24 cellular contexts compared by ENCODE assay signal in the genomic region with DNA sequence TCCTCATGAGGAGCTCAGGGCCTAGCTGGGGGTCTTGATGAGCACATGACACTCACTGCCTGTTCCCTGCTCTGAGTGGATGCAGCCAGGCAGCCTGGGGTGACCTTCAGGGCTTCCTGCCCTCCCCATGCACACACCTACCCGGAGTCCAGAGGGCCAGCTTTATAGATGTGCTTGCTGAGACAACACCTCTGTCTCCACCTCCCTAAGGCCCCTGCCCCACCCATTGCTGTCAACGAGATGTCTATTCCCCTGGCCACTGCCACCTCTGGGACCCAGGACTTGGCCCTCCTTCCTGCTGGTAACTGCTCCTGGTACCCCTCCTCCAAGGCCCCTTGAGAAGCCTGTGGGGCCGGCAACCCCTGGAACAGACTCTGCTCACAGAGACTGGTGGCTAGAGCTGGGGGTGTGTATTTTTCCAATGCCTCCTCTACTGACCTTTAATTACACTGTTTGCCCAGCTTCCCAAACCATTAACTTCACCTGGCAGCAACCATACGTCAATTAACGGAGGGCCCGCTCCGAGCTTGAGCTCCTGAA.
A peak's percentile ranks its signal among the peaks of the same experiment; 100 is the strongest.
DNase-seq lines count a peak whose midpoint lies in the region; ATAC-seq, FAIRE-seq and TF ChIP-seq lines count a peak whose summit lies in the region.
"Had no signal": no experiment of that assay in that cellular context is flagged by ENCODE, and none has a peak within 500 bp of the region (broad histone marks: within the 10 kb centered on the region; RNA-seq: fewer than 3 reads in every experiment).

No MANE protein-coding gene starts in this region.

- TF ChIP-seq EP300 in K562 (IDR thresholded peaks at IDR 0.05; ENCODE audit: low read length) (no peak), transverse colon (IDR thresholded peaks at IDR 0.05; ENCODE audit: low read depth) (no peak)

- no peak overlapping the region for H3K4me3 Mint-ChIP-seq in stimulated activated memory B cell treated with anti-CD40 and anti-IgM and Interleukin-4, amounts not matched to agents 10 μg/mL and 1 μg/mL and 100 μg/mL, for 72 hours
- H3K4me3 Mint-ChIP-seq: activated B cell treated with CpG ODN at 0.5 μM for 24 hours; activated CD8-positive, alpha-beta T cell treated with anti-CD3 and anti-CD28 coated beads for 36 hours; activated naive CD8-positive, alpha-beta T cell; activated T-cell treated with anti-CD3 and anti-CD28 coated beads, Interleukin-2, amount 50 U/mL, for 24 hours; HFFc6; immature natural killer cell; naive thymus-derived CD8-positive, alpha-beta T cell; stimulated activated effector memory CD8-positive, alpha-beta T cell treated with anti-CD3 and anti-CD28 coated beads, Interleukin-12 subunit alpha, Interleukin-12 subunit beta, amount 100 ng/mL, for 72 hours; T-helper 17 cell had no signal

- peak; percentile 6 for DNase-seq in NCI-H2029 (lab: John Stamatoyannopoulos, UW)
- DNase-seq in NCI-H2029 treated with DMSO at 0.1 percent for 48 hours (lab: John Stamatoyannopoulos, UW): no peak
- no peak for DNase-seq in K562 (ENCODE audit: extremely low read depth in 1 of 4, low spot score in 3 of 4)
- peak; percentile 70 for DNase-seq in left lobe of liver (ENCODE audit: low spot score)
- peak; percentile 53 for DNase-seq in transverse colon
- DNase-seq in cerebellum (ENCODE audit: low spot score): no peak
- DNase-seq: activated B cell treated with CpG ODN at 0.5 μM for 24 hours; activated CD8-positive, alpha-beta T cell treated with anti-CD3 and anti-CD28 coated beads for 36 hours; activated T-cell treated with anti-CD3 and anti-CD28 coated beads, Interleukin-2, amount 50 U/mL, for 24 hours; head of caudate nucleus; HFFc6; immature natural killer cell; naive thymus-derived CD8-positive, alpha-beta T cell; SJCRH30; T-helper 17 cell had no signal

- BruUV-seq in K562 (replicated peaks; lab: Mats Ljungman, UMichigan): no TSS peak

- no peak for FAIRE-seq in K562 (lab: Jason Lieb, UNC)
- FAIRE-seq: A204.1 had no signal

- no peaks in the 10 kb centered on the region for H3K9me3 ChIP-seq in K562 (replicated peaks; ENCODE audit: control insufficient read depth, insufficient read depth, low read depth, low read length)
- H3K9me3 ChIP-seq in transverse colon: no peaks in the 10 kb centered on the region
- H3K9me3 ChIP-seq: breast epithelium, SJCRH30, tibial nerve had no signal

- H3K9ac ChIP-seq in K562 (ENCODE audit: insufficient read depth in 1 of 2, low read depth in 2 of 2, low read length in 2 of 2): no peak overlapping the region
- H3K9ac ChIP-seq: KMS-11 had no signal

- H3K27me3 Mint-ChIP-seq in stimulated activated memory B cell treated with anti-CD40 and anti-IgM and Interleukin-4, amounts not matched to agents 10 μg/mL and 1 μg/mL and 100 μg/mL, for 72 hours: no peaks in the 10 kb centered on the region
- H3K27me3 Mint-ChIP-seq: activated B cell treated with CpG ODN at 0.5 μM for 24 hours; activated CD8-positive, alpha-beta T cell treated with anti-CD3 and anti-CD28 coated beads for 36 hours; activated naive CD8-positive, alpha-beta T cell; activated T-cell treated with anti-CD3 and anti-CD28 coated beads, Interleukin-2, amount 50 U/mL, for 24 hours; naive thymus-derived CD8-positive, alpha-beta T cell; T-helper 17 cell had no signal

- no peaks in the 10 kb centered on the region for H3K36me3 ChIP-seq in K562 (ENCODE audit: control insufficient read depth, insufficient read depth, low read length)
- H3K36me3 ChIP-seq in transverse colon: peaks cover 0 to 4% (median 0%) of the 10 kb centered on the region in 4 donors
- H3K36me3 ChIP-seq: breast epithelium, SJCRH30 had no signal

- H3K27ac ChIP-seq in K562 (ENCODE audit: extremely low read depth, low read depth, low read length) (no peak overlapping the region), transverse colon (no peak overlapping the region)
- H3K27ac ChIP-seq: breast epithelium, C4-2B, KMS-11, SJCRH30, tibial nerve had no signal

- 0 out of 2 replicates have a peak, but pooled peaks cover 5% of the 10 kb centered on the region for H4K20me1 ChIP-seq in K562 (replicated peaks; ENCODE audit: control insufficient read depth, insufficient read depth, low read length)

- no peaks in the 10 kb centered on the region for H3K79me2 ChIP-seq in K562 (ENCODE audit: control insufficient read depth, insufficient read depth, low read length)

- H3K4me1 ChIP-seq in K562 (replicated peaks in 1 of 2; ENCODE audit: control insufficient read depth in 2 of 2, insufficient read depth in 2 of 2, low read length in 2 of 2) (peaks cover 8 to 17% of the 10 kb centered on the region in 2 experiments), transverse colon (peaks cover 0 to 11% (median 0%) of the 10 kb centered on the region in 4 donors)
- H3K4me1 ChIP-seq: breast epithelium, tibial nerve had no signal

- ATAC-seq in K562: 0 out of 3 replicates have a peak, but pooled peaks have one; percentile 21
- peak; percentile 58 for ATAC-seq in left lobe of liver
- no peak for ATAC-seq in stimulated activated memory B cell treated with anti-CD40 and anti-IgM and Interleukin-4, amounts not matched to agents 10 μg/mL and 1 μg/mL and 100 μg/mL, for 72 hours
- no peak for ATAC-seq in GM19467 (IDR thresholded peaks at IDR 0.05; ENCODE audit: unreplicated experiment)
- ATAC-seq: activated CD8-positive, alpha-beta T cell treated with anti-CD3 and anti-CD28 coated beads for 36 hours; naive thymus-derived CD8-positive, alpha-beta T cell; stimulated activated effector memory CD8-positive, alpha-beta T cell treated with anti-CD3 and anti-CD28 coated beads, Interleukin-12 subunit alpha, Interleukin-12 subunit beta, amount 100 ng/mL, for 72 hours; T-helper 17 cell had no signal

- H3K4me3 ChIP-seq in K562 (no peak overlapping the region), transverse colon (no peak overlapping the region)
- H3K4me3 ChIP-seq: breast epithelium, SJCRH30, tibial nerve had no signal

- H3K27ac Mint-ChIP-seq in stimulated activated memory B cell treated with anti-CD40 and anti-IgM and Interleukin-4, amounts not matched to agents 10 μg/mL and 1 μg/mL and 100 μg/mL, for 72 hours: no peak overlapping the region
- H3K27ac Mint-ChIP-seq: activated B cell treated with CpG ODN at 0.5 μM for 24 hours; activated CD8-positive, alpha-beta T cell treated with anti-CD3 and anti-CD28 coated beads for 36 hours; activated naive CD8-positive, alpha-beta T cell; activated T-cell treated with anti-CD3 and anti-CD28 coated beads, Interleukin-2, amount 50 U/mL, for 24 hours; HFFc6; naive thymus-derived CD8-positive, alpha-beta T cell; stimulated activated effector memory CD8-positive, alpha-beta T cell treated with anti-CD3 and anti-CD28 coated beads, Interleukin-12 subunit alpha, Interleukin-12 subunit beta, amount 100 ng/mL, for 72 hours; T-helper 17 cell had no signal

- H3K4me2 ChIP-seq in K562 (ENCODE audit: insufficient read depth, low read length): no peak overlapping the region
- H3K4me2 ChIP-seq: KMS-11 had no signal

- TF ChIP-seq CTCF in K562 (IDR thresholded peaks at IDR 0.05 in 2 of 3, conservative IDR thresholded peaks at IDR 0.05 in 1 of 3; ENCODE audit: insufficient read depth in 2 of 3, low read depth in 1 of 3, low read length in 3 of 3): no peak
- no peak for TF ChIP-seq CTCF in transverse colon (IDR thresholded peaks at IDR 0.05)

- TF ChIP-seq POLR2A in K562 (conservative IDR thresholded peaks at IDR 0.05): no peak
- TF ChIP-seq POLR2A in transverse colon (IDR thresholded peaks at IDR 0.05): no peak

- peaks cover 3% of the 10 kb centered on the region for H3K9me1 ChIP-seq in K562 (ENCODE audit: control insufficient read depth, insufficient read depth, low read length)

- 74% methylated on average over 7 of the region's 7 CpGs for WGBS in K562 (ENCODE audit: insufficient coverage, low coverage, missing lambda C conversion rate)
- WGBS in transverse colon (ENCODE audit: low coverage in 1 of 2), 2 donors: 58% methylated on average over 7 of the region's 7 CpGs; no CpG with 5 or more reads in 1 of the 2 donors

- intact Hi-C loops in K562 (cut with micrococcal nuclease) (loop anchor here (10.0 kb wide), 1 partner anchor 271 kb away; no protein-coding TSS in a partner anchor), transverse colon (cut with DNase I; ENCODE audit: low total_unique reads) (no loop called here)

- no peak overlapping the region for H2AFZ ChIP-seq in K562 (ENCODE audit: low read depth, low read length)

- H3K27me3 ChIP-seq in K562 (ENCODE audit: control insufficient read depth in 2 of 2, insufficient read depth in 2 of 2, low read length in 2 of 2): no peaks in the 10 kb centered on the region
- H3K27me3 ChIP-seq in transverse colon: no peaks in the 10 kb centered on the region
- H3K27me3 ChIP-seq: breast epithelium, SJCRH30, tibial nerve had no signal

- CTCF ChIA-PET in K562 (lab: Yijun Ruan, JAX; ENCODE audit: low intra/inter-chr PET ratio): no interaction called here

- peaks cover 7% of the 10 kb centered on the region for H3K4me1 Mint-ChIP-seq in stimulated activated memory B cell treated with anti-CD40 and anti-IgM and Interleukin-4, amounts not matched to agents 10 μg/mL and 1 μg/mL and 100 μg/mL, for 72 hours

- in situ Hi-C loops in K562 (cut with MboI) (no loop called here), transverse colon (cut with MboI; ENCODE audit: low pct_ligation_motif_present in 1 of 4, low pct_unique_long_range_greater_than_20kb in 1 of 4, low sequenced_read_pairs in 3 of 4) (loop anchor here in 2 of 4 donors (10.0 to 25.0 kb wide), 2 partner anchors 171 to 204 kb away; no protein-coding TSS in a partner anchor)

- POLR2A ChIA-PET in K562 (lab: Yijun Ruan, JAX): interaction anchor here (1.2 to 1.5 kb wide), 2 partner anchors 11 to 29 kb away, joined by 3 to 4 read pairs; no protein-coding TSS in a partner anchor

- no peak for TF ChIP-seq RAD21 in K562 (CRISPR knock-in tag; conservative IDR thresholded peaks at IDR 0.05 in 1 of 2, IDR thresholded peaks at IDR 0.05 in 1 of 2)

- H3K36me3 Mint-ChIP-seq in stimulated activated memory B cell treated with anti-CD40 and anti-IgM and Interleukin-4, amounts not matched to agents 10 μg/mL and 1 μg/mL and 100 μg/mL, for 72 hours: peaks cover 18% of the 10 kb centered on the region

- no peaks in the 10 kb centered on the region for H3K9me3 Mint-ChIP-seq in stimulated activated memory B cell treated with anti-CD40 and anti-IgM and Interleukin-4, amounts not matched to agents 10 μg/mL and 1 μg/mL and 100 μg/mL, for 72 hours
- H3K9me3 Mint-ChIP-seq: activated B cell treated with CpG ODN at 0.5 μM for 24 hours; activated CD8-positive, alpha-beta T cell treated with anti-CD3 and anti-CD28 coated beads for 36 hours; activated T-cell treated with anti-CD3 and anti-CD28 coated beads, Interleukin-2, amount 50 U/mL, for 24 hours; HFFc6; immature natural killer cell; naive thymus-derived CD8-positive, alpha-beta T cell; stimulated activated effector memory CD8-positive, alpha-beta T cell treated with anti-CD3 and anti-CD28 coated beads, Interleukin-12 subunit alpha, Interleukin-12 subunit beta, amount 100 ng/mL, for 72 hours had no signal

TF ChIP-seq in K562, 482 proteins besides CTCF, POLR2A, EP300 and RAD21 (continues in another document):
- TF ChIP-seq ERF (CRISPR knock-in tag; IDR thresholded peaks at IDR 0.05): no peak
- TF ChIP-seq FOXA3 (CRISPR knock-in tag; conservative IDR thresholded peaks at IDR 0.05 in 1 of 2, IDR thresholded peaks at IDR 0.05 in 1 of 2): no peak

Comparison
In these comparisons a context has a peak if more than half of its experiments do, and no peak if none do; other contexts are left out.
1. DNase-seq: peak in NCI-H2029 (single experiment), left lobe of liver (single experiment) and transverse colon (single experiment); none in NCI-H2029 treated with DMSO at 0.1 percent for 48 hours (single experiment), K562 (0 of 4) and cerebellum (single experiment).
2. ATAC-seq: peak in K562 (single experiment) and left lobe of liver (single experiment); none in stimulated activated memory B cell treated with anti-CD40 and anti-IgM and Interleukin-4, amounts not matched to agents 10 μg/mL and 1 μg/mL and 100 μg/mL, for 72 hours (single experiment) and GM19467 (single experiment).